1 cellular context compared by ENCODE assay signal in the genomic region with DNA sequence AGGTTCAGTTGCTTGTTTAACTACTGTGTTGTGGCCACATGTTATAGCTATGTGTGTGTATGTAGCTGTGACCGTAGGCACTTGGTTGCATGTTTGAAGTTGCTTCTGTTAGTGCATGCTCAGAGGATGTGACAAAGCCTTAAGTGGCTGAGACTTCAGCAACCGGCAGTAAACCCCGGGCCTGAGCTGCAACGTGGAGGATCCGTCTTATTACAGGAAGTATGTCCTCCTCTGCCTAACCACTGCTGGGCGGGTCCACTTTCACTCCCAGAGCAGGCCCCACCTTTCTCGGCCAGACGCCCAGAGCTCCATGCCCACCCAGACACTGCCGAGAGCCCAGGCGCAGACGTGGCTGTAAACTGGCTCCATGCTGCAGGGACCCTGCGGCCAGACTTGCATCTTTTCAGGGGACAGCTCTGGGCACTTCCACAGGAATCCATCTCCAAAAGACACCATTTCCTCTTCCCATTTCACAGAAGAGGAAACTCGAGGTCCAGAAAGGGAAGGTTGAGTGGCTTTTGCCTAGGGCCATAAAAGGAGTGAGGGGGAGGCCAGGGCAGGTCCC.
A peak's percentile ranks its signal among the peaks of the same experiment; 100 is the strongest.
TF ChIP-seq lines count a peak whose summit lies in the region.

No MANE protein-coding gene starts in this region.

TF ChIP-seq in K562, 482 proteins besides CTCF, POLR2A, EP300 and RAD21 (continued from another document and continues in another):
- TF ChIP-seq, protein P1, sequence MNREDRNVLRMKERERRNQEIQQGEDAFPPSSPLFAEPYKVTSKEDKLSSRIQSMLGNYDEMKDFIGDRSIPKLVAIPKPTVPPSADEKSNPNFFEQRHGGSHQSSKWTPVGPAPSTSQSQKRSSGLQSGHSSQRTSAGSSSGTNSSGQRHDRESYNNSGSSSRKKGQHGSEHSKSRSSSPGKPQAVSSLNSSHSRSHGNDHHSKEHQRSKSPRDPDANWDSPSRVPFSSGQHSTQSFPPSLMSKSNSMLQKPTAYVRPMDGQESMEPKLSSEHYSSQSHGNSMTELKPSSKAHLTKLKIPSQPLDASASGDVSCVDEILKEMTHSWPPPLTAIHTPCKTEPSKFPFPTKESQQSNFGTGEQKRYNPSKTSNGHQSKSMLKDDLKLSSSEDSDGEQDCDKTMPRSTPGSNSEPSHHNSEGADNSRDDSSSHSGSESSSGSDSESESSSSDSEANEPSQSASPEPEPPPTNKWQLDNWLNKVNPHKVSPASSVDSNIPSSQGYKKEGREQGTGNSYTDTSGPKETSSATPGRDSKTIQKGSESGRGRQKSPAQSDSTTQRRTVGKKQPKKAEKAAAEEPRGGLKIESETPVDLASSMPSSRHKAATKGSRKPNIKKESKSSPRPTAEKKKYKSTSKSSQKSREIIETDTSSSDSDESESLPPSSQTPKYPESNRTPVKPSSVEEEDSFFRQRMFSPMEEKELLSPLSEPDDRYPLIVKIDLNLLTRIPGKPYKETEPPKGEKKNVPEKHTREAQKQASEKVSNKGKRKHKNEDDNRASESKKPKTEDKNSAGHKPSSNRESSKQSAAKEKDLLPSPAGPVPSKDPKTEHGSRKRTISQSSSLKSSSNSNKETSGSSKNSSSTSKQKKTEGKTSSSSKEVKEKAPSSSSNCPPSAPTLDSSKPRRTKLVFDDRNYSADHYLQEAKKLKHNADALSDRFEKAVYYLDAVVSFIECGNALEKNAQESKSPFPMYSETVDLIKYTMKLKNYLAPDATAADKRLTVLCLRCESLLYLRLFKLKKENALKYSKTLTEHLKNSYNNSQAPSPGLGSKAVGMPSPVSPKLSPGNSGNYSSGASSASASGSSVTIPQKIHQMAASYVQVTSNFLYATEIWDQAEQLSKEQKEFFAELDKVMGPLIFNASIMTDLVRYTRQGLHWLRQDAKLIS (CRISPR knock-in tag; IDR thresholded peaks at IDR 0.05) = no peak
- TF ChIP-seq, protein P2, sequence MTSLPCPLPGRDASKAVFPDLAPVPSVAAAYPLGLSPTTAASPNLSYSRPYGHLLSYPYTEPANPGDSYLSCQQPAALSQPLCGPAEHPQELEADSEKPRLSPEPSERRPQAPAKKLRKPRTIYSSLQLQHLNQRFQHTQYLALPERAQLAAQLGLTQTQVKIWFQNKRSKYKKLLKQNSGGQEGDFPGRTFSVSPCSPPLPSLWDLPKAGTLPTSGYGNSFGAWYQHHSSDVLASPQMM (CRISPR knock-in tag; IDR thresholded peaks at IDR 0.05) = no peak
- no peak for TF ChIP-seq KHSRP (IDR thresholded peaks at IDR 0.05)
- TF ChIP-seq ZNF184 (CRISPR knock-in tag; IDR thresholded peaks at IDR 0.05) = no peak
- TF ChIP-seq, protein P3, sequence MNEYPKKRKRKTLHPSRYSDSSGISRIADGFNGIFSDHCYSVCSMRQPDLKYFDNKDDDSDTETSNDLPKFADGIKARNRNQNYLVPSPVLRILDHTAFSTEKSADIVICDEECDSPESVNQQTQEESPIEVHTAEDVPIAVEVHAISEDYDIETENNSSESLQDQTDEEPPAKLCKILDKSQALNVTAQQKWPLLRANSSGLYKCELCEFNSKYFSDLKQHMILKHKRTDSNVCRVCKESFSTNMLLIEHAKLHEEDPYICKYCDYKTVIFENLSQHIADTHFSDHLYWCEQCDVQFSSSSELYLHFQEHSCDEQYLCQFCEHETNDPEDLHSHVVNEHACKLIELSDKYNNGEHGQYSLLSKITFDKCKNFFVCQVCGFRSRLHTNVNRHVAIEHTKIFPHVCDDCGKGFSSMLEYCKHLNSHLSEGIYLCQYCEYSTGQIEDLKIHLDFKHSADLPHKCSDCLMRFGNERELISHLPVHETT (CRISPR knock-in tag; conservative IDR thresholded peaks at IDR 0.05 in 1 of 2, IDR thresholded peaks at IDR 0.05 in 1 of 2) = peak in 1 of 2 experiments; percentile 42; a peak in 1 of 4 replicates
- TF ChIP-seq MEF2A (IDR thresholded peaks at IDR 0.05; ENCODE audit: control insufficient read depth, low read depth, low read length) = no peak
- no peak for TF ChIP-seq DDX20 (tag; IDR thresholded peaks at IDR 0.05; ENCODE audit: low read depth)
- no peak for TF ChIP-seq POLR3G (IDR thresholded peaks at IDR 0.05; ENCODE audit: extremely low read depth, insufficient read length, insufficient replicate concordance)
- peak; percentile 64; the same call in 1 of the 2 replicates for TF ChIP-seq ELF1 (tag; IDR thresholded peaks at IDR 0.05)
- TF ChIP-seq KLF1 (tag; IDR thresholded peaks at IDR 0.05) = 0 out of 2 replicates have a peak, but pooled peaks have one; percentile 42
- TF ChIP-seq, protein P4, sequence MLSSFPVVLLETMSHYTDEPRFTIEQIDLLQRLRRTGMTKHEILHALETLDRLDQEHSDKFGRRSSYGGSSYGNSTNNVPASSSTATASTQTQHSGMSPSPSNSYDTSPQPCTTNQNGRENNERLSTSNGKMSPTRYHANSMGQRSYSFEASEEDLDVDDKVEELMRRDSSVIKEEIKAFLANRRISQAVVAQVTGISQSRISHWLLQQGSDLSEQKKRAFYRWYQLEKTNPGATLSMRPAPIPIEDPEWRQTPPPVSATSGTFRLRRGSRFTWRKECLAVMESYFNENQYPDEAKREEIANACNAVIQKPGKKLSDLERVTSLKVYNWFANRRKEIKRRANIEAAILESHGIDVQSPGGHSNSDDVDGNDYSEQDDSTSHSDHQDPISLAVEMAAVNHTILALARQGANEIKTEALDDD (IDR thresholded peaks at IDR 0.05) = 0 out of 2 replicates have a peak, but pooled peaks have one; percentile 40
- TF ChIP-seq, protein P5, sequence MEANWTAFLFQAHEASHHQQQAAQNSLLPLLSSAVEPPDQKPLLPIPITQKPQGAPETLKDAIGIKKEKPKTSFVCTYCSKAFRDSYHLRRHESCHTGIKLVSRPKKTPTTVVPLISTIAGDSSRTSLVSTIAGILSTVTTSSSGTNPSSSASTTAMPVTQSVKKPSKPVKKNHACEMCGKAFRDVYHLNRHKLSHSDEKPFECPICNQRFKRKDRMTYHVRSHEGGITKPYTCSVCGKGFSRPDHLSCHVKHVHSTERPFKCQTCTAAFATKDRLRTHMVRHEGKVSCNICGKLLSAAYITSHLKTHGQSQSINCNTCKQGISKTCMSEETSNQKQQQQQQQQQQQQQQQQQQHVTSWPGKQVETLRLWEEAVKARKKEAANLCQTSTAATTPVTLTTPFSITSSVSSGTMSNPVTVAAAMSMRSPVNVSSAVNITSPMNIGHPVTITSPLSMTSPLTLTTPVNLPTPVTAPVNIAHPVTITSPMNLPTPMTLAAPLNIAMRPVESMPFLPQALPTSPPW (CRISPR knock-in tag; IDR thresholded peaks at IDR 0.05) = 0 out of 2 replicates have a peak, but pooled peaks have one; percentile 19
- TF ChIP-seq, protein P6, sequence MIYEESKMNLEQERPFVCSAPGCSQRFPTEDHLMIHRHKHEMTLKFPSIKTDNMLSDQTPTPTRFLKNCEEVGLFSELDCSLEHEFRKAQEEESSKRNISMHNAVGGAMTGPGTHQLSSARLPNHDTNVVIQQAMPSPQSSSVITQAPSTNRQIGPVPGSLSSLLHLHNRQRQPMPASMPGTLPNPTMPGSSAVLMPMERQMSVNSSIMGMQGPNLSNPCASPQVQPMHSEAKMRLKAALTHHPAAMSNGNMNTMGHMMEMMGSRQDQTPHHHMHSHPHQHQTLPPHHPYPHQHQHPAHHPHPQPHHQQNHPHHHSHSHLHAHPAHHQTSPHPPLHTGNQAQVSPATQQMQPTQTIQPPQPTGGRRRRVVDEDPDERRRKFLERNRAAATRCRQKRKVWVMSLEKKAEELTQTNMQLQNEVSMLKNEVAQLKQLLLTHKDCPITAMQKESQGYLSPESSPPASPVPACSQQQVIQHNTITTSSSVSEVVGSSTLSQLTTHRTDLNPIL (CRISPR knock-in tag; IDR thresholded peaks at IDR 0.05) = no peak
- no peak for TF ChIP-seq KAT2B (IDR thresholded peaks at IDR 0.05; ENCODE audit: low read depth, low read length)
- TF ChIP-seq ETV1 (tag; conservative IDR thresholded peaks at IDR 0.05; ENCODE audit: low read depth) = peak; percentile 73
- no peak for TF ChIP-seq ZNF253 (CRISPR knock-in tag; conservative IDR thresholded peaks at IDR 0.05)
- no peak for TF ChIP-seq MAFK (IDR thresholded peaks at IDR 0.05; ENCODE audit: low read length)
- peak; percentile 93 for TF ChIP-seq BCOR (IDR thresholded peaks at IDR 0.05)
- TF ChIP-seq, protein P7, sequence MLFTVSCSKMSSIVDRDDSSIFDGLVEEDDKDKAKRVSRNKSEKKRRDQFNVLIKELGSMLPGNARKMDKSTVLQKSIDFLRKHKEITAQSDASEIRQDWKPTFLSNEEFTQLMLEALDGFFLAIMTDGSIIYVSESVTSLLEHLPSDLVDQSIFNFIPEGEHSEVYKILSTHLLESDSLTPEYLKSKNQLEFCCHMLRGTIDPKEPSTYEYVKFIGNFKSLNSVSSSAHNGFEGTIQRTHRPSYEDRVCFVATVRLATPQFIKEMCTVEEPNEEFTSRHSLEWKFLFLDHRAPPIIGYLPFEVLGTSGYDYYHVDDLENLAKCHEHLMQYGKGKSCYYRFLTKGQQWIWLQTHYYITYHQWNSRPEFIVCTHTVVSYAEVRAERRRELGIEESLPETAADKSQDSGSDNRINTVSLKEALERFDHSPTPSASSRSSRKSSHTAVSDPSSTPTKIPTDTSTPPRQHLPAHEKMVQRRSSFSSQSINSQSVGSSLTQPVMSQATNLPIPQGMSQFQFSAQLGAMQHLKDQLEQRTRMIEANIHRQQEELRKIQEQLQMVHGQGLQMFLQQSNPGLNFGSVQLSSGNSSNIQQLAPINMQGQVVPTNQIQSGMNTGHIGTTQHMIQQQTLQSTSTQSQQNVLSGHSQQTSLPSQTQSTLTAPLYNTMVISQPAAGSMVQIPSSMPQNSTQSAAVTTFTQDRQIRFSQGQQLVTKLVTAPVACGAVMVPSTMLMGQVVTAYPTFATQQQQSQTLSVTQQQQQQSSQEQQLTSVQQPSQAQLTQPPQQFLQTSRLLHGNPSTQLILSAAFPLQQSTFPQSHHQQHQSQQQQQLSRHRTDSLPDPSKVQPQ (CRISPR knock-in tag; IDR thresholded peaks at IDR 0.05; ENCODE audit: borderline replicate concordance) = no peak
- TF ChIP-seq TAF15 (IDR thresholded peaks at IDR 0.05; ENCODE audit: low read depth, low read length) = no peak
- TF ChIP-seq, protein P8, sequence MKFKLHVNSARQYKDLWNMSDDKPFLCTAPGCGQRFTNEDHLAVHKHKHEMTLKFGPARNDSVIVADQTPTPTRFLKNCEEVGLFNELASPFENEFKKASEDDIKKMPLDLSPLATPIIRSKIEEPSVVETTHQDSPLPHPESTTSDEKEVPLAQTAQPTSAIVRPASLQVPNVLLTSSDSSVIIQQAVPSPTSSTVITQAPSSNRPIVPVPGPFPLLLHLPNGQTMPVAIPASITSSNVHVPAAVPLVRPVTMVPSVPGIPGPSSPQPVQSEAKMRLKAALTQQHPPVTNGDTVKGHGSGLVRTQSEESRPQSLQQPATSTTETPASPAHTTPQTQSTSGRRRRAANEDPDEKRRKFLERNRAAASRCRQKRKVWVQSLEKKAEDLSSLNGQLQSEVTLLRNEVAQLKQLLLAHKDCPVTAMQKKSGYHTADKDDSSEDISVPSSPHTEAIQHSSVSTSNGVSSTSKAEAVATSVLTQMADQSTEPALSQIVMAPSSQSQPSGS (CRISPR knock-in tag; IDR thresholded peaks at IDR 0.05) = no peak
- TF ChIP-seq PHF20 (IDR thresholded peaks at IDR 0.05; ENCODE audit: partially characterized antibody) = peak; percentile 47
- TF ChIP-seq, protein P9, sequence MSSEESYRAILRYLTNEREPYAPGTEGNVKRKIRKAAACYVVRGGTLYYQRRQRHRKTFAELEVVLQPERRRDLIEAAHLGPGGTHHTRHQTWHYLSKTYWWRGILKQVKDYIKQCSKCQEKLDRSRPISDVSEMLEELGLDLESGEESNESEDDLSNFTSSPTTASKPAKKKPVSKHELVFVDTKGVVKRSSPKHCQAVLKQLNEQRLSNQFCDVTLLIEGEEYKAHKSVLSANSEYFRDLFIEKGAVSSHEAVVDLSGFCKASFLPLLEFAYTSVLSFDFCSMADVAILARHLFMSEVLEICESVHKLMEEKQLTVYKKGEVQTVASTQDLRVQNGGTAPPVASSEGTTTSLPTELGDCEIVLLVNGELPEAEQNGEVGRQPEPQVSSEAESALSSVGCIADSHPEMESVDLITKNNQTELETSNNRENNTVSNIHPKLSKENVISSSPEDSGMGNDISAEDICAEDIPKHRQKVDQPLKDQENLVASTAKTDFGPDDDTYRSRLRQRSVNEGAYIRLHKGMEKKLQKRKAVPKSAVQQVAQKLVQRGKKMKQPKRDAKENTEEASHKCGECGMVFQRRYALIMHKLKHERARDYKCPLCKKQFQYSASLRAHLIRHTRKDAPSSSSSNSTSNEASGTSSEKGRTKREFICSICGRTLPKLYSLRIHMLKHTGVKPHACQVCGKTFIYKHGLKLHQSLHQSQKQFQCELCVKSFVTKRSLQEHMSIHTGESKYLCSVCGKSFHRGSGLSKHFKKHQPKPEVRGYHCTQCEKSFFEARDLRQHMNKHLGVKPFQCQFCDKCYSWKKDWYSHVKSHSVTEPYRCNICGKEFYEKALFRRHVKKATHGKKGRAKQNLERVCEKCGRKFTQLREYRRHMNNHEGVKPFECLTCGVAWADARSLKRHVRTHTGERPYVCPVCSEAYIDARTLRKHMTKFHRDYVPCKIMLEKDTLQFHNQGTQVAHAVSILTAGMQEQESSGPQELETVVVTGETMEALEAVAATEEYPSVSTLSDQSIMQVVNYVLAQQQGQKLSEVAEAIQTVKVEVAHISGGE (CRISPR knock-in tag; IDR thresholded peaks at IDR 0.05) = 0 out of 6 replicates have a peak, but pooled peaks of 1 of the 3 experiments have one; percentile 51
- 0 out of 4 replicates have a peak, but pooled peaks of 1 of the 2 experiments have one; percentile 17 for TF ChIP-seq TEAD1 (CRISPR knock-in tag; IDR thresholded peaks at IDR 0.05)
- TF ChIP-seq DPF2 (IDR thresholded peaks at IDR 0.05) = no peak
- TF ChIP-seq, protein P10, sequence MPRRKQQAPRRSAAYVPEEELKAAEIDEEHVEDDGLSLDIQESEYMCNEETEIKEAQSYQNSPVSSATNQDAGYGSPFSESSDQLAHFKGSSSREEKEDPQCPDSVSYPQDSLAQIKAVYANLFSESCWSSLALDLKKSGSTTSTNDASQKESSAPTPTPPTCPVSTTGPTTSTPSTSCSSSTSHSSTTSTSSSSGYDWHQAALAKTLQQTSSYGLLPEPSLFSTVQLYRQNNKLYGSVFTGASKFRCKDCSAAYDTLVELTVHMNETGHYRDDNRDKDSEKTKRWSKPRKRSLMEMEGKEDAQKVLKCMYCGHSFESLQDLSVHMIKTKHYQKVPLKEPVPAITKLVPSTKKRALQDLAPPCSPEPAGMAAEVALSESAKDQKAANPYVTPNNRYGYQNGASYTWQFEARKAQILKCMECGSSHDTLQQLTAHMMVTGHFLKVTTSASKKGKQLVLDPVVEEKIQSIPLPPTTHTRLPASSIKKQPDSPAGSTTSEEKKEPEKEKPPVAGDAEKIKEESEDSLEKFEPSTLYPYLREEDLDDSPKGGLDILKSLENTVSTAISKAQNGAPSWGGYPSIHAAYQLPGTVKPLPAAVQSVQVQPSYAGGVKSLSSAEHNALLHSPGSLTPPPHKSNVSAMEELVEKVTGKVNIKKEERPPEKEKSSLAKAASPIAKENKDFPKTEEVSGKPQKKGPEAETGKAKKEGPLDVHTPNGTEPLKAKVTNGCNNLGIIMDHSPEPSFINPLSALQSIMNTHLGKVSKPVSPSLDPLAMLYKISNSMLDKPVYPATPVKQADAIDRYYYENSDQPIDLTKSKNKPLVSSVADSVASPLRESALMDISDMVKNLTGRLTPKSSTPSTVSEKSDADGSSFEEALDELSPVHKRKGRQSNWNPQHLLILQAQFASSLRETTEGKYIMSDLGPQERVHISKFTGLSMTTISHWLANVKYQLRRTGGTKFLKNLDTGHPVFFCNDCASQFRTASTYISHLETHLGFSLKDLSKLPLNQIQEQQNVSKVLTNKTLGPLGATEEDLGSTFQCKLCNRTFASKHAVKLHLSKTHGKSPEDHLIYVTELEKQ (CRISPR knock-in tag; IDR thresholded peaks at IDR 0.05) = no peak
- TF ChIP-seq, protein P11, sequence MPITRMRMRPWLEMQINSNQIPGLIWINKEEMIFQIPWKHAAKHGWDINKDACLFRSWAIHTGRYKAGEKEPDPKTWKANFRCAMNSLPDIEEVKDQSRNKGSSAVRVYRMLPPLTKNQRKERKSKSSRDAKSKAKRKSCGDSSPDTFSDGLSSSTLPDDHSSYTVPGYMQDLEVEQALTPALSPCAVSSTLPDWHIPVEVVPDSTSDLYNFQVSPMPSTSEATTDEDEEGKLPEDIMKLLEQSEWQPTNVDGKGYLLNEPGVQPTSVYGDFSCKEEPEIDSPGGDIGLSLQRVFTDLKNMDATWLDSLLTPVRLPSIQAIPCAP (CRISPR knock-in tag; IDR thresholded peaks at IDR 0.05; ENCODE audit: borderline replicate concordance) = no peak
- no peak for TF ChIP-seq ZNF436 (CRISPR knock-in tag; IDR thresholded peaks at IDR 0.05)
- no peak for TF ChIP-seq SAFB2 (IDR thresholded peaks at IDR 0.05; ENCODE audit: borderline replicate concordance, low read depth, low read length, severe bottlenecking)
